In the genomic region with DNA sequence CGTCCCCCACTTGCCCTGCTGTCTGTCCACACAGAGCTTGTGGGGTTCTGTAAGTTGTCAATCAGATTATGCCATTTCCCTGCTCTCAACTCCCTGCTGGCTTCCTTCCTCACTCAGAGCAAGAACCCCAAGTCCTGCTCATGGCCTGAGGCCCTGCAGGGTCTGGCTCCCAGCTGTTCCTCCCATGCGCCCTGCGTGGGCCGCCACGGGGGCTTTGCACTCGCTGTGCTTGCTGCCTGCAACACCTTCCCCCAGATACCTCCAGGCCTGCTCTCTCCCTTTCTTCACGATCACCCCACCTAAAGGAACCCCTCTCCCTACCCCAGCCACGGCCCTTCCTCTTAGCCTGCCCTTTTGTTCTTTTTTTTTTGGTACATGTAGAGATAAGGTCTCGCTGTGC, we compare ENCODE assay signal across 1 cellular context.
TF ChIP-seq lines count a peak whose summit lies in the region.

No MANE protein-coding gene starts in this region.

TF ChIP-seq in A549, 52 proteins besides CTCF, POLR2A, EP300 and RAD21 (continued from another document):
- no peak for TF ChIP-seq TP53 (CRISPR knock-in tag; IDR thresholded peaks at IDR 0.05)
- TF ChIP-seq MAFK (IDR thresholded peaks at IDR 0.05; ENCODE audit: partially characterized antibody) = no peak
- TF ChIP-seq RARB (CRISPR knock-in tag; IDR thresholded peaks at IDR 0.05) = no peak
- no peak for TF ChIP-seq RFX5 (IDR thresholded peaks at IDR 0.05)
- TF ChIP-seq, protein P1, sequence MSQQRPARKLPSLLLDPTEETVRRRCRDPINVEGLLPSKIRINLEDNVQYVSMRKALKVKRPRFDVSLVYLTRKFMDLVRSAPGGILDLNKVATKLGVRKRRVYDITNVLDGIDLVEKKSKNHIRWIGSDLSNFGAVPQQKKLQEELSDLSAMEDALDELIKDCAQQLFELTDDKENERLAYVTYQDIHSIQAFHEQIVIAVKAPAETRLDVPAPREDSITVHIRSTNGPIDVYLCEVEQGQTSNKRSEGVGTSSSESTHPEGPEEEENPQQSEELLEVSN (IDR thresholded peaks at IDR 0.05; ENCODE audit: borderline replicate concordance, low read depth) = no peak
- TF ChIP-seq MAZ (IDR thresholded peaks at IDR 0.05; ENCODE audit: borderline replicate concordance, low read depth, low read length) = no peak
- TF ChIP-seq CBX8 (IDR thresholded peaks at IDR 0.05) = no peak
- TF ChIP-seq, protein P2, sequence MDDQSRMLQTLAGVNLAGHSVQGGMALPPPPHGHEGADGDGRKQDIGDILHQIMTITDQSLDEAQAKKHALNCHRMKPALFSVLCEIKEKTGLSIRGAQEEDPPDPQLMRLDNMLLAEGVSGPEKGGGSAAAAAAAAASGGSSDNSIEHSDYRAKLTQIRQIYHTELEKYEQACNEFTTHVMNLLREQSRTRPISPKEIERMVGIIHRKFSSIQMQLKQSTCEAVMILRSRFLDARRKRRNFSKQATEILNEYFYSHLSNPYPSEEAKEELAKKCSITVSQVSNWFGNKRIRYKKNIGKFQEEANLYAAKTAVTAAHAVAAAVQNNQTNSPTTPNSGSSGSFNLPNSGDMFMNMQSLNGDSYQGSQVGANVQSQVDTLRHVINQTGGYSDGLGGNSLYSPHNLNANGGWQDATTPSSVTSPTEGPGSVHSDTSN (IDR thresholded peaks at IDR 0.05) = no peak
